ENCODE assay signal across 3 cellular contexts in genomic region chr7:16936626-16937422, GRCh38.
A peak's percentile ranks its signal among the peaks of the same experiment; 100 is the strongest.
TF ChIP-seq lines count a peak whose summit lies in the region.

No MANE protein-coding gene starts in this region.

TF ChIP-seq in HepG2, 621 proteins besides CTCF, POLR2A, EP300 and RAD21:
- no peak for TF ChIP-seq TBP (CRISPR knock-in tag; IDR thresholded peaks at IDR 0.05)
- peak; percentile 36 to 57; a peak in 3 of 4 replicates for TF ChIP-seq MAFK (conservative IDR thresholded peaks at IDR 0.05 in 1 of 2, IDR thresholded peaks at IDR 0.05 in 1 of 2; ENCODE audit: low read length in 2 of 2)
- TF ChIP-seq HOMEZ (CRISPR knock-in tag; IDR thresholded peaks at IDR 0.05; ENCODE audit: low read depth): no peak
TF ChIP-seq in HepG2: peak in this region for 1.

TF ChIP-seq in K562, 482 proteins besides CTCF, POLR2A, EP300 and RAD21:
- TF ChIP-seq TRIM24 (IDR thresholded peaks at IDR 0.05) (peak in 1 of 2 experiments; percentile 20; a peak in 1 of 4 replicates), MAFF (IDR thresholded peaks at IDR 0.05; ENCODE audit: low read length) (peak; percentile 9; the same call in 1 of the 2 replicates), C11orf30 (IDR thresholded peaks at IDR 0.05; ENCODE audit: low read depth) (peak; percentile 50; the same call in 1 of the 2 replicates), ZMIZ1 (IDR thresholded peaks at IDR 0.05; ENCODE audit: low read depth in 2 of 2, low read length in 2 of 2) (no peak), ZNF316 (IDR thresholded peaks at IDR 0.05) (peak; percentile 71), CEBPG (CRISPR knock-in tag; IDR thresholded peaks at IDR 0.05) (no peak), CEBPG (tag; conservative IDR thresholded peaks at IDR 0.05 in 1 of 2, IDR thresholded peaks at IDR 0.05 in 1 of 2) (peak; percentile 53 to 71; a peak in 3 of 4 replicates), PCBP2 (IDR thresholded peaks at IDR 0.05; ENCODE audit: low read depth, low read length, poor library complexity, severe bottlenecking) (no peak), ETV1 (tag; conservative IDR thresholded peaks at IDR 0.05; ENCODE audit: low read depth) (no peak), MAFG (tag; conservative IDR thresholded peaks at IDR 0.05) (peak; percentile 51)

TF ChIP-seq in GM12891, 5 proteins besides CTCF, POLR2A, EP300 and RAD21:
- no peak for TF ChIP-seq TAF1 (IDR thresholded peaks at IDR 0.05; ENCODE audit: low read depth, low read length)
- TF ChIP-seq PAX5 (IDR thresholded peaks at IDR 0.05; ENCODE audit: insufficient read depth, low read length, severe bottlenecking): no peak
- no peak for TF ChIP-seq POU2F2 (IDR thresholded peaks at IDR 0.05; ENCODE audit: low read depth, low read length)
- TF ChIP-seq POLR2AphosphoS5 (IDR thresholded peaks at IDR 0.05; ENCODE audit: low read depth, low read length): no peak
- TF ChIP-seq SPI1 (IDR thresholded peaks at IDR 0.05; ENCODE audit: low read depth, low read length): no peak
